In genomic region chr6:118578617-118579016, GRCh38 we compare ENCODE assay signal across 25 cellular contexts. TPM values are rescaled to one million over a fixed set of nuclear protein-coding genes. Genes with fewer than 3 reads are reported as not detected.
"Had no signal": no experiment of that assay in that cellular context is flagged by ENCODE, and none has a peak within 500 bp of the region (broad histone marks: within the 10 kb centered on the region; RNA-seq: fewer than 3 reads in every experiment).

No MANE protein-coding gene starts in this region.

- H3K4me3 Mint-ChIP-seq: natural killer cell treated with Interleukin-12 subunit alpha and Interleukin-12 subunit beta and Interleukin-15 and Interleukin-18, amount 100 ng/mL, for 72 hours; neural progenitor cell; stimulated activated effector memory CD8-positive, alpha-beta T cell treated with anti-CD3 and anti-CD28 coated beads, Interleukin-12 subunit alpha, Interleukin-12 subunit beta, amount 100 ng/mL, for 72 hours; type B pancreatic cell had no signal

- H3K4me1 ChIP-seq: neural progenitor cell, suprapubic skin, thyroid gland had no signal

- H3K9me3 ChIP-seq: pancreas, thyroid gland had no signal

- FAIRE-seq: kidney, pancreas, urothelium cell line had no signal

- H2AFZ ChIP-seq: neural progenitor cell had no signal

- H3K27me3 Mint-ChIP-seq: natural killer cell treated with Interleukin-12 subunit alpha and Interleukin-12 subunit beta and Interleukin-15 and Interleukin-18, amount 100 ng/mL, for 72 hours; progenitor cell of endocrine pancreas; type B pancreatic cell had no signal

- ATAC-seq: gastroesophageal sphincter; left cardiac atrium; natural killer cell treated with Interleukin-12 subunit alpha and Interleukin-12 subunit beta and Interleukin-15 and Interleukin-18, amount 100 ng/mL, for 72 hours; pancreas; right cardiac atrium; stimulated activated effector memory CD8-positive, alpha-beta T cell treated with anti-CD3 and anti-CD28 coated beads, Interleukin-12 subunit alpha, Interleukin-12 subunit beta, amount 100 ng/mL, for 72 hours; stimulated activated naive CD8-positive, alpha-beta T cell treated with anti-CD3 and anti-CD28 coated beads, Interleukin-15, Interleukin-2, amounts not matched to agents 100 U/mL and 50 U/mL, for 24 hours had no signal

- H3K27ac Mint-ChIP-seq: natural killer cell treated with Interleukin-12 subunit alpha and Interleukin-12 subunit beta and Interleukin-15 and Interleukin-18, amount 100 ng/mL, for 72 hours; neural progenitor cell; stimulated activated effector memory CD8-positive, alpha-beta T cell treated with anti-CD3 and anti-CD28 coated beads, Interleukin-12 subunit alpha, Interleukin-12 subunit beta, amount 100 ng/mL, for 72 hours; type B pancreatic cell had no signal

- H3K4me2 ChIP-seq: neural progenitor cell had no signal

- DNase-seq: effector memory CD4-positive, alpha-beta T cell; glutamatergic neuron; kidney; left cardiac atrium; left ventricle myocardium inferior; mesenchymal stem cell; midbrain; nucleus accumbens; pancreas; right cardiac atrium; stimulated activated CD4-positive, alpha-beta T cell treated with anti-CD3 and anti-CD28 coated beads, Interleukin-4, amount 100 ng/mL, for 1 hour; stimulated activated CD8-positive, alpha-beta memory T cell treated with anti-CD3 and anti-CD28 coated beads, Interleukin-4, amount 100 ng/mL, for 48 hours; stimulated activated naive CD8-positive, alpha-beta T cell treated with anti-CD3 and anti-CD28 coated beads, Interleukin-15, Interleukin-2, amounts not matched to agents 100 U/mL and 50 U/mL, for 24 hours; thyroid gland had no signal

- H3K27me3 ChIP-seq: esophagus muscularis mucosa, gastroesophageal sphincter, neural progenitor cell, pancreas, suprapubic skin, thyroid gland had no signal

- H3K4me3 ChIP-seq: esophagus muscularis mucosa, gastroesophageal sphincter, left ventricle myocardium inferior, lung, neural progenitor cell, pancreas, suprapubic skin, thyroid gland had no signal

- H3K4me1 Mint-ChIP-seq: neural progenitor cell had no signal

- H3K27ac ChIP-seq: epithelial cell of prostate, esophagus muscularis mucosa, gastroesophageal sphincter, left ventricle myocardium inferior, neural progenitor cell, pancreas, suprapubic skin, thyroid gland had no signal

- H3K9ac ChIP-seq: neural progenitor cell had no signal

- H3K36me3 ChIP-seq: neural progenitor cell, pancreas, suprapubic skin, thyroid gland had no signal

RNA-seq across cellular contexts. Expression of gene PLN, which starts 30.5 kb away (rescaled TPM):
- total RNA-seq: natural killer cell treated with Interleukin-12 subunit alpha and Interleukin-12 subunit beta and Interleukin-15 and Interleukin-18, amount 100 ng/mL, for 72 hours had no signal
